In the genomic region with DNA sequence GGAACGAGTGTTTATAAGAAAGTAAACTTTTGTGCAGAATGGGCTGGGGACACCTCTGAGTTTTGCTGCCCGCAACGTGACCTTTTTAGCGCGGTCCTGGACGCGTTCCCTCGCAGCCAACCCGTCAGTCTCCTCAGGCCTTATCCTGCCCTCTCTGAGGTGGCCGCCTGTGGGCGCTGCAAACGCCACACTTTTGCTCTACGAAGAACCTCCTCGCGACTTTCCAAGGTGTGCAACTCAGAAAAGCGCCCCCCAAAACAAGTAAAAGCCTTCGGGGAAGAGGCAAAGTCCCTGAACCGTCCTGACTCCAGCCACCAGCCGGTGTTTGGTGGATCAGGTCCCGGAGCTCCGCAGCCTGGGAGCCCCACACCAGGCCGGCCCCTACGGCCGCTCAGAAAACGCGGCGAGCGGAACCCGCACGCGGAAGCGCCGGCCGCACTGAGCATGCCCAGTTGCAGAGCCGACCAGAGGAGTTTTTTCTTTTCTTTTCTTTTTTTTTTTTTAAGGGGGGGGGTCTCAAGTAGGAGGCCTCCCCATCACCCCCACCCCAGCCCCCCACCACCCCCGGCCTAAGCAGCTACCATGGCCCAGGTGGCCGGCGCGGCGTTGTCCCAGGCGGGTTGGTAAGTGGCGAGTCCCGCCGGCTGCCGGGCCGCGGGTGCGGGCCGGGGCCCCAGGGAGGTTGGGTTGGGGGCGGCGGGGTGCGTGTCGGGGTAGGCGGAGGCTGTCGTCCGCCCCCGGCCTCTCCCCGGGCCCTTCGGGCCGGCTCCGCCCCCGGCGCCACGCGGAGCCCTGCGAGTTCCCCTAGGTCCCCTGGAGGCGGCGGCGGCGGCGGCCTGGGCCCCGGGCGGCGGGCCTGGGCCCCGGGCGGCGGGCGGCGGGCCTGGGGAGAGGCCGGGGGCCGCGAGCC, we compare ENCODE assay signal across 8 cellular contexts. TPM values are rescaled to one million over a fixed set of nuclear protein-coding genes. Genes with fewer than 3 reads are reported as not detected.
A peak's percentile ranks its signal among the peaks of the same experiment; 100 is the strongest.
DNase-seq lines count a peak whose midpoint lies in the region; ATAC-seq and TF ChIP-seq lines count a peak whose summit lies in the region.

A gene (plus strand): TSS at position 438 of the 910 bp plus-strand sequence. CDS start 145 bp downstream, at position 583.

- H3K27me3 ChIP-seq in ovary, result no peaks in the 10 kb centered on the region
- H3K27me3 ChIP-seq in thymus (ENCODE audit: control insufficient read depth, insufficient read depth), result no peaks in the 10 kb centered on the region

- H3K4me3 ChIP-seq in GM12864 (ENCODE audit: low read depth, low read length) (peak within 1 kb of the TSS; percentile 68), ovary (peak within 1 kb of the TSS; percentile 91), thymus (ENCODE audit: low read length) (peak within 1 kb of the TSS; percentile 90)

- intact Hi-C loops in head of caudate nucleus (cut with DNase I), result loop anchor here (10.0 kb wide), 1 partner anchor 232 kb away; a partner anchor contains a TSS
- intact Hi-C loops in ovary (cut with DNase I), result loop anchor here in 1 of 4 donors (5.0 kb wide), 1 partner anchor 235 kb away; a partner anchor contains a TSS

- H3K4me3 Mint-ChIP-seq in activated naive CD8-positive, alpha-beta T cell, result peak within 1 kb of the TSS; percentile 95

- no peak for TF ChIP-seq EP300 in ovary (IDR thresholded peaks at IDR 0.05)

- H3K4me1 Mint-ChIP-seq in activated naive CD8-positive, alpha-beta T cell (ENCODE audit: low read depth), result peaks cover 35% of the 10 kb centered on the region

- H3K36me3 Mint-ChIP-seq in activated naive CD8-positive, alpha-beta T cell, result no peaks in the 10 kb centered on the region

- H3K36me3 ChIP-seq in ovary, result no peaks in the 10 kb centered on the region
- no peaks in the 10 kb centered on the region for H3K36me3 ChIP-seq in thymus (ENCODE audit: control insufficient read depth, insufficient read depth)

- WGBS in ovary, 3 donors, result 0 to 1% (median 0%) methylated on average over 39 to 82 of the region's 82 CpGs
- under 1% methylated on average over 82 of the region's 82 CpGs for WGBS in thymus

- H3K27me3 Mint-ChIP-seq in activated naive CD8-positive, alpha-beta T cell, result no peaks in the 10 kb centered on the region

- no peaks in the 10 kb centered on the region for H3K9me3 Mint-ChIP-seq in activated naive CD8-positive, alpha-beta T cell (ENCODE audit: low read depth)

- H3K4me1 ChIP-seq in ovary (ENCODE audit: insufficient read depth) (peaks cover 5% of the 10 kb centered on the region), thymus (ENCODE audit: control insufficient read depth, insufficient read depth, low read length) (peaks cover 5% of the 10 kb centered on the region)

- H3K27ac ChIP-seq in ovary (peak within 1 kb of the TSS; percentile 97), thymus (ENCODE audit: low read depth) (peak within 1 kb of the TSS; percentile 98)

- H3K9me3 ChIP-seq in ovary, result no peaks in the 10 kb centered on the region
- H3K9me3 ChIP-seq in thymus (ENCODE audit: control insufficient read depth), result no peaks in the 10 kb centered on the region

- DNase-seq in GM12864 (ENCODE audit: low read depth), result peak; percentile 70
- DNase-seq in NAMALWA (ENCODE audit: low spot score), result peak; percentile 96
- DNase-seq in SKM-1 treated with dmso at 0.1 percent for 144 hours (lab: John Stamatoyannopoulos, UW; ENCODE audit: unreplicated experiment), result peak; percentile 80
- peak; percentile 69 to 93 (median 84) for DNase-seq in head of caudate nucleus
- DNase-seq in ovary, result peak; percentile 76 to 87 (median 81)

- peak within 1 kb of the TSS; percentile 97 for H3K27ac Mint-ChIP-seq in activated naive CD8-positive, alpha-beta T cell

- peak; percentile 54 for ATAC-seq in HG02571 (IDR thresholded peaks at IDR 0.05; ENCODE audit: unreplicated experiment)

- TF ChIP-seq POLR2A in ovary (IDR thresholded peaks at IDR 0.05), result no peak

- TF ChIP-seq CTCF in GM12864 (IDR thresholded peaks at IDR 0.05; ENCODE audit: low read depth, low read length, missing control alignments) (peak; percentile 92), ovary (IDR thresholded peaks at IDR 0.05) (peak; percentile 41 to 75 (median 73))

RNA-seq across cellular contexts. Expression of the gene that starts here (rescaled TPM):
- total RNA-seq in ovary, result 10 to 100 TPM; 29.3 to 63.0 (median 43.3) TPM
- polyA plus RNA-seq in ovary (10 to 100 TPM; 15.8 to 22.0 TPM), thymus (18.5 TPM)

Comparison
In these comparisons a context has a peak if more than half of its experiments do, and no peak if none do; other contexts are left out.
1. Peak in every context shown above with its lines: DNase-seq, ATAC-seq, H3K4me3 ChIP-seq and H3K27ac ChIP-seq.